Comparison of ENCODE assay signal across 15 cellular contexts in the genomic region with DNA sequence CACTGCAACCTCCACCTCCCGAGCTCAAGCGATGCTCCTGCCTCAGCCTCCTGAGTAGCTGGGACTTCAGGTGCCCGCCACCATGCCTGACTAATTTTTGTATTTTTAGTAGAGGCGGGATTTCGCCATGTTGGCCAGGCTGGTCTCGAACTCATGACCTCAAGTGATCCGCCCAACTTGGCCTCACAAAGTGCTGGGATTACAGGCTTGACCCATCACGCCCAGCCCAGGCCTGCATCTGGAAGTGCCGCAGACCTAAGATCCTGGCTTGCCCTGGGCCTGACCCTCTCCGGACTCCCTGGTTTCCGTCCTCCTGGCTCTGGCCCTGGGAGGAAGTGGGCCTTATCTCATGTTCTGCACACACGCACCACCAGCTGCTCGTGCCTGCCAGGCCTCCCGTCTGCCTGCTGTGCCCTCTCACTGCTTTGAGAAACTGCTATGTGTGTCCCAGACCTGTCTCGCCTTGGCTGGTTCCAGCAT. TPM values are rescaled to one million over a fixed set of nuclear protein-coding genes. Genes with fewer than 3 reads are reported as not detected.
DNase-seq lines count a peak whose midpoint lies in the region; ATAC-seq and TF ChIP-seq lines count a peak whose summit lies in the region.
"Had no signal": no experiment of that assay in that cellular context is flagged by ENCODE, and none has a peak within 500 bp of the region (broad histone marks: within the 10 kb centered on the region; RNA-seq: fewer than 3 reads in every experiment).

No MANE protein-coding gene starts in this region.

- H3K9me3 Mint-ChIP-seq in stimulated activated memory B cell treated with anti-CD40 and anti-IgM and Interleukin-4, amounts not matched to agents 10 μg/mL and 1 μg/mL and 100 μg/mL, for 72 hours, result no peaks in the 10 kb centered on the region
- H3K9me3 Mint-ChIP-seq: activated naive CD4-positive, alpha-beta T cell treated with anti-CD3 and anti-CD28 coated beads, Interleukin-2, amount 50 U/mL, for 72 hours had no signal

- 59 to 62% methylated on average over 15 of the region's 15 CpGs for WGBS in heart right ventricle, 2 donors

- intact Hi-C loops in heart right ventricle (cut with DNase I), result no loop called here

- no peak for TF ChIP-seq CTCF in HEK293 (tag by site-specific recombination; IDR thresholded peaks at IDR 0.05)
- TF ChIP-seq CTCF in heart right ventricle (IDR thresholded peaks at IDR 0.05), result no peak

- CTCF ChIA-PET in HEK293 (lab: Yijun Ruan, JAX), result interaction anchor here (0.6 to 6.9 kb wide), 4 partner anchors 13 to 122 kb away, joined by 3 to 95 read pairs (median 11); partner anchors contain the start of gene DACT3

- peak; percentile 87 for DNase-seq in UCSD-AML1 (lab: John Stamatoyannopoulos, UW; ENCODE audit: unreplicated experiment)
- DNase-seq in heart right ventricle, result no peak
- DNase-seq in DMS79 treated with DMSO at 0.1 percent for 48 hours (lab: John Stamatoyannopoulos, UW), result no peak
- DNase-seq: kidney; NK-92 treated with Interleukin-12 subunit alpha and Interleukin-12 subunit beta, amount 100 ng/mL, for 24 hours; thyroid gland had no signal

- peaks cover 61% of the 10 kb centered on the region for H3K4me1 Mint-ChIP-seq in stimulated activated memory B cell treated with anti-CD40 and anti-IgM and Interleukin-4, amounts not matched to agents 10 μg/mL and 1 μg/mL and 100 μg/mL, for 72 hours

- POLR2A ChIA-PET in HEK293 (lab: Yijun Ruan, JAX), result interaction anchor here (2.5 kb wide), 1 partner anchor 29 kb away, joined by 7 read pairs; the partner anchor contains the start of gene CALM3

- H3K36me3 ChIP-seq in HEK293 (ENCODE audit: control insufficient read depth in 2 of 2, insufficient read depth in 1 of 2, low read length in 2 of 2), result no peaks in the 10 kb centered on the region
- no peaks in the 10 kb centered on the region for H3K36me3 ChIP-seq in heart right ventricle
- H3K36me3 ChIP-seq: gastroesophageal sphincter, SJSA1, thyroid gland had no signal

- no peak overlapping the region for H3K27ac ChIP-seq in HEK293 (ENCODE audit: extremely low read depth, low read depth, low read length)
- peak overlapping the region in 8 of 10 donors; percentile 17 to 71 (median 38) for H3K27ac ChIP-seq in heart right ventricle
- H3K27ac ChIP-seq: gastroesophageal sphincter, SJSA1, thyroid gland had no signal

- H3K4me3 Mint-ChIP-seq in stimulated activated memory B cell treated with anti-CD40 and anti-IgM and Interleukin-4, amounts not matched to agents 10 μg/mL and 1 μg/mL and 100 μg/mL, for 72 hours, result no peak overlapping the region

- ATAC-seq in heart right ventricle (peak in 5 of 8 donors; percentile 13 to 53 (median 20)), HG02642 (IDR thresholded peaks at IDR 0.05; ENCODE audit: poor library complexity, unreplicated experiment) (no peak), GM18511 (IDR thresholded peaks at IDR 0.05; ENCODE audit: unreplicated experiment) (no peak)
- ATAC-seq in stimulated activated memory B cell treated with anti-CD40 and anti-IgM and Interleukin-4, amounts not matched to agents 10 μg/mL and 1 μg/mL and 100 μg/mL, for 72 hours, result no peak
- ATAC-seq: activated naive CD4-positive, alpha-beta T cell treated with anti-CD3 and anti-CD28 coated beads, Interleukin-2, amount 50 U/mL, for 72 hours; gastroesophageal sphincter had no signal

- H3K4me1 ChIP-seq in HEK293 (ENCODE audit: control insufficient read depth, insufficient read depth, low read length) (peaks cover 3% of the 10 kb centered on the region; the same call in 1 of the 2 replicates), heart right ventricle (peaks cover 5 to 65% (median 34%) of the 10 kb centered on the region in 9 donors)

- no peak overlapping the region for H3K4me3 ChIP-seq in HEK293 (ENCODE audit: low read depth, low read length)
- H3K4me3 ChIP-seq in heart right ventricle, result no peak overlapping the region
- H3K4me3 ChIP-seq: gastroesophageal sphincter, SJSA1, thyroid gland had no signal

- H3K27me3 Mint-ChIP-seq in stimulated activated memory B cell treated with anti-CD40 and anti-IgM and Interleukin-4, amounts not matched to agents 10 μg/mL and 1 μg/mL and 100 μg/mL, for 72 hours, result no peaks in the 10 kb centered on the region

- peak overlapping the region; percentile 18 for H3K27ac Mint-ChIP-seq in stimulated activated memory B cell treated with anti-CD40 and anti-IgM and Interleukin-4, amounts not matched to agents 10 μg/mL and 1 μg/mL and 100 μg/mL, for 72 hours

- H3K36me3 Mint-ChIP-seq in stimulated activated memory B cell treated with anti-CD40 and anti-IgM and Interleukin-4, amounts not matched to agents 10 μg/mL and 1 μg/mL and 100 μg/mL, for 72 hours, result peaks cover 25% of the 10 kb centered on the region

- H3K9me3 ChIP-seq in HEK293 (ENCODE audit: control insufficient read depth, insufficient read depth, low read depth, low read length), result no peaks in the 10 kb centered on the region
- no peaks in the 10 kb centered on the region for H3K9me3 ChIP-seq in heart right ventricle
- H3K9me3 ChIP-seq: gastroesophageal sphincter, SJSA1, thyroid gland had no signal

- H3K27me3 ChIP-seq in heart right ventricle, result peaks cover 0 to 24% (median 0%) of the 10 kb centered on the region in 7 donors
- H3K27me3 ChIP-seq: gastroesophageal sphincter, SJSA1 had no signal

TF ChIP-seq in HEK293, 187 proteins besides CTCF, POLR2A, EP300 and RAD21:
- TF ChIP-seq ZNF785 (tag by site-specific recombination; IDR thresholded peaks at IDR 0.05), result no peak
- no peak for TF ChIP-seq OVOL3 (tag by site-specific recombination; IDR thresholded peaks at IDR 0.05)
- TF ChIP-seq ZIC2 (tag by site-specific recombination; IDR thresholded peaks at IDR 0.05), result peak; percentile 49
- TF ChIP-seq ZNF335 (tag by site-specific recombination; conservative IDR thresholded peaks at IDR 0.05), result peak; percentile 62
- no peak for TF ChIP-seq ZNF211 (tag by site-specific recombination; IDR thresholded peaks at IDR 0.05; ENCODE audit: low read depth)
- TF ChIP-seq ZNF692 (tag by site-specific recombination; IDR thresholded peaks at IDR 0.05), result no peak
- no peak for TF ChIP-seq ZSCAN23 (tag by site-specific recombination; IDR thresholded peaks at IDR 0.05)
- no peak for TF ChIP-seq ZNF174 (tag by site-specific recombination; IDR thresholded peaks at IDR 0.05)
- TF ChIP-seq KLF7 (tag by site-specific recombination; IDR thresholded peaks at IDR 0.05; ENCODE audit: borderline replicate concordance), result no peak
- no peak for TF ChIP-seq ZNF221 (tag by site-specific recombination; IDR thresholded peaks at IDR 0.05; ENCODE audit: borderline replicate concordance)
- no peak for TF ChIP-seq ZNF571 (tag by site-specific recombination; IDR thresholded peaks at IDR 0.05)
- no peak for TF ChIP-seq ZNF626 (tag by site-specific recombination; IDR thresholded peaks at IDR 0.05)

RNA-seq across cellular contexts. Expression of gene PTGIR, which starts 4.7 kb away (rescaled TPM):
- 10 to 100 TPM in 1 of 10 donors, 1 to 10 TPM in 9; 1.4 to 13.7 (median 2.6) TPM for total RNA-seq in heart right ventricle
- polyA plus RNA-seq in heart right ventricle, result 1 to 10 TPM; 5.5 to 8.5 TPM
- total RNA-seq: SJSA1 had no signal

RNA-seq across cellular contexts. Expression of gene GNG8, which starts 6.4 kb away (rescaled TPM):
- total RNA-seq in heart right ventricle, result 1 to 10 TPM in 2 of 10 donors, not detected in 8; 1.9 to 5.9 TPM
- polyA plus RNA-seq in heart right ventricle, result not detected
- total RNA-seq: G401, gastroesophageal sphincter, kidney, SJSA1, thyroid gland had no signal
- polyA plus RNA-seq: CD14-positive monocyte had no signal

RNA-seq across cellular contexts. Expression of gene CALM3, which starts 28.5 kb away (rescaled TPM):
- 100 to 1,000 TPM; 214 to 488 (median 287) TPM for total RNA-seq in heart right ventricle
- polyA plus RNA-seq in heart right ventricle, result 100 to 1,000 TPM; 304 to 370 TPM

RNA-seq across cellular contexts. Expression of gene DACT3, which starts 31.4 kb away (rescaled TPM):
- total RNA-seq in heart right ventricle, result 10 to 100 TPM in 7 of 10 donors, 1 to 10 TPM in 3; 6.9 to 29.3 (median 14.9) TPM
- polyA plus RNA-seq in heart right ventricle, result 1 to 10 TPM; 3.9 to 5.0 TPM

Comparison
In these comparisons a context has a peak if more than half of its experiments do, and no peak if none do; other contexts are left out.
1. ATAC-seq: peak in heart right ventricle (5 of 8); none in stimulated activated memory B cell treated with anti-CD40 and anti-IgM and Interleukin-4, amounts not matched to agents 10 μg/mL and 1 μg/mL and 100 μg/mL, for 72 hours (single experiment), HG02642 (single experiment) and GM18511 (single experiment).